In the genomic region with DNA sequence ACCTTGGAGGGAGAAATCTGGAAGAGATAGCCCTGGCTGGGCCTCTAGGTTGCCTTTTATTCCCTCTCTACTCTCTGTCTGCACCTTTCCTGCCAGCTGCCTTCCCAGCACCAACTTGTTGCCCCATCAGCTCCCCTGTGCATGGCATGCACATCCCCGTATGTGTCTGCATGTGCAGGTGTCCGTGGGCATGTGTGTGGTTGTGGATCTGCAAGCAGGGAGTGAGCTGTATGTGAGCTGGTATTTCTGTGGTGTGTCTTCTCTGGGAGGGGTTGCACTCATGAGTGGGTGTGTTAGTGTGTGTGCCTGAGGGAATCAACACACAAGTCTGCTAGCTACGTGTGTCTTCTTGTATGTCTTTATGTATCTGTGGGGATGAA, we compare ENCODE assay signal across 12 cellular contexts. TPM values are rescaled to one million over a fixed set of nuclear protein-coding genes. Genes with fewer than 3 reads are reported as not detected.
"Had no signal": no experiment of that assay in that cellular context is flagged by ENCODE, and none has a peak within 500 bp of the region (broad histone marks: within the 10 kb centered on the region; RNA-seq: fewer than 3 reads in every experiment).

No MANE protein-coding gene starts in this region.

- H3K4me1 ChIP-seq: right atrium auricular region, thyroid gland had no signal

- ATAC-seq: stimulated activated memory B cell treated with anti-CD40 and anti-IgM and Interleukin-4, amounts not matched to agents 10 μg/mL and 1 μg/mL and 100 μg/mL, for 72 hours had no signal

- H3K36me3 Mint-ChIP-seq: activated naive CD8-positive, alpha-beta T cell treated with anti-CD3 and anti-CD28 coated beads, Interleukin-2, amount 10 ng/mL, durations not matched to agents 7 days and 5 days; T-cell had no signal

- H3K36me3 ChIP-seq: right atrium auricular region, thyroid gland had no signal

- H3K27ac Mint-ChIP-seq: activated naive CD8-positive, alpha-beta T cell treated with anti-CD3 and anti-CD28 coated beads, Interleukin-2, amount 10 ng/mL, durations not matched to agents 7 days and 5 days; activated T-cell treated with anti-CD3 and anti-CD28 coated beads, Interleukin-2, amount 50 U/mL, for 72 hours; stimulated activated memory B cell treated with anti-CD40 and anti-IgM and Interleukin-4, amounts not matched to agents 10 μg/mL and 1 μg/mL and 100 μg/mL, for 72 hours had no signal

- H3K4me3 Mint-ChIP-seq: activated naive CD8-positive, alpha-beta T cell treated with anti-CD3 and anti-CD28 coated beads, Interleukin-2, amount 10 ng/mL, durations not matched to agents 7 days and 5 days; activated T-cell treated with anti-CD3 and anti-CD28 coated beads, Interleukin-2, amount 50 U/mL, for 72 hours; stimulated activated memory B cell treated with anti-CD40 and anti-IgM and Interleukin-4, amounts not matched to agents 10 μg/mL and 1 μg/mL and 100 μg/mL, for 72 hours had no signal

- H3K79me2 ChIP-seq: hepatocyte had no signal

- H3K4me3 ChIP-seq: hepatocyte, right atrium auricular region, thyroid gland had no signal

- DNase-seq: aorta, mammary epithelial cell, naive B cell, thyroid gland had no signal

- H3K4me2 ChIP-seq: hepatocyte had no signal

- H3K27me3 ChIP-seq: hepatocyte, thyroid gland had no signal

- H3K9me3 ChIP-seq: right atrium auricular region, thyroid gland had no signal

- H2AFZ ChIP-seq: hepatocyte had no signal

- H3K9me3 Mint-ChIP-seq: activated naive CD8-positive, alpha-beta T cell treated with anti-CD3 and anti-CD28 coated beads, Interleukin-2, amount 10 ng/mL, durations not matched to agents 7 days and 5 days; stimulated activated memory B cell treated with anti-CD40 and anti-IgM and Interleukin-4, amounts not matched to agents 10 μg/mL and 1 μg/mL and 100 μg/mL, for 72 hours; T-cell had no signal

- H3K27ac ChIP-seq: hepatocyte, right atrium auricular region, thyroid gland had no signal

RNA-seq across cellular contexts. Expression of a gene that starts 28.4 kb away (rescaled TPM):
- total RNA-seq: activated naive CD8-positive, alpha-beta T cell treated with anti-CD3 and anti-CD28 coated beads, Interleukin-2, amount 10 ng/mL, durations not matched to agents 7 days and 5 days; activated T-cell treated with anti-CD3 and anti-CD28 coated beads, Interleukin-2, amount 50 U/mL, for 72 hours; hepatocyte; left lobe of liver; mammary epithelial cell; mononuclear cell; T-cell had no signal
- polyA plus RNA-seq: hepatocyte, mammary epithelial cell had no signal
